ENCODE assay signal across 4 cellular contexts in the genomic region with DNA sequence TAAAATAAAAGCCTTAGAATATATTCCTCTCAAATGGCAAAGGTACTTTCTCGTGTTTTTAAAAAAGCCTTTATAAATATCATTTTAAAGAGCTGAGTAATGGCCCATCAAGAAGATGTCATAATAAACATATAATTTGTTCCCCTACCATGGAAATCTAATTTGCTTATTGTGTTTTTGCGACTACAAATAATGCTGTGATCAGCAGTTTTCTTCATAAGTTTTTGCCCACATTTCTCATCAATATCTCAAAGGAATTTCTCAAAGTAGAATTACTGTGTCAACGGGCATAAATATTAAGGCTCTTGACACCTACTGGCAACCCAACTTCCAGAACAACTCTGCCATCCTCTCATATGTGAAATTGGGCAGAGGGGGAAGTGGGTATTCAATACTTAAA.
TF ChIP-seq lines count a peak whose summit lies in the region.

No MANE protein-coding gene starts in this region.

TF ChIP-seq in A549, 52 proteins besides CTCF, POLR2A, EP300 and RAD21:
- TF ChIP-seq HOXB5 (CRISPR knock-in tag; IDR thresholded peaks at IDR 0.05) (no peak), MAFK (IDR thresholded peaks at IDR 0.05; ENCODE audit: partially characterized antibody) (peak; percentile 99)

TF ChIP-seq in IMR-90, 13 proteins besides CTCF, POLR2A, EP300 and RAD21:
- TF ChIP-seq MAFK (IDR thresholded peaks at IDR 0.05; ENCODE audit: low read depth, low read length) (peak; percentile 99), NFE2L2 (IDR thresholded peaks at IDR 0.05; ENCODE audit: low read depth, low read length) (no peak)

TF ChIP-seq in H1, 55 proteins besides CTCF, POLR2A, EP300 and RAD21:
- peak; percentile 83 for TF ChIP-seq MAFK (IDR thresholded peaks at IDR 0.05; ENCODE audit: low read depth, low read length)
- TF ChIP-seq, protein P1, sequence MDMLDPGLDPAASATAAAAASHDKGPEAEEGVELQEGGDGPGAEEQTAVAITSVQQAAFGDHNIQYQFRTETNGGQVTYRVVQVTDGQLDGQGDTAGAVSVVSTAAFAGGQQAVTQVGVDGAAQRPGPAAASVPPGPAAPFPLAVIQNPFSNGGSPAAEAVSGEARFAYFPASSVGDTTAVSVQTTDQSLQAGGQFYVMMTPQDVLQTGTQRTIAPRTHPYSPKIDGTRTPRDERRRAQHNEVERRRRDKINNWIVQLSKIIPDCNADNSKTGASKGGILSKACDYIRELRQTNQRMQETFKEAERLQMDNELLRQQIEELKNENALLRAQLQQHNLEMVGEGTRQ (IDR thresholded peaks at IDR 0.05; ENCODE audit: low read length), result no peak

TF ChIP-seq in HEK293T, 16 proteins besides CTCF, POLR2A, EP300 and RAD21:
- TF ChIP-seq, protein P2, sequence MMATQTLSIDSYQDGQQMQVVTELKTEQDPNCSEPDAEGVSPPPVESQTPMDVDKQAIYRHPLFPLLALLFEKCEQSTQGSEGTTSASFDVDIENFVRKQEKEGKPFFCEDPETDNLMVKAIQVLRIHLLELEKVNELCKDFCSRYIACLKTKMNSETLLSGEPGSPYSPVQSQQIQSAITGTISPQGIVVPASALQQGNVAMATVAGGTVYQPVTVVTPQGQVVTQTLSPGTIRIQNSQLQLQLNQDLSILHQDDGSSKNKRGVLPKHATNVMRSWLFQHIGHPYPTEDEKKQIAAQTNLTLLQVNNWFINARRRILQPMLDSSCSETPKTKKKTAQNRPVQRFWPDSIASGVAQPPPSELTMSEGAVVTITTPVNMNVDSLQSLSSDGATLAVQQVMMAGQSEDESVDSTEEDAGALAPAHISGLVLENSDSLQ (IDR thresholded peaks at IDR 0.05), result no peak
- no peak for TF ChIP-seq SUZ12 (IDR thresholded peaks at IDR 0.05)
- TF ChIP-seq FOXM1 (IDR thresholded peaks at IDR 0.05; ENCODE audit: borderline replicate concordance), result no peak
- TF ChIP-seq BHLHE40 (IDR thresholded peaks at IDR 0.05; ENCODE audit: borderline replicate concordance), result no peak
- TF ChIP-seq ZNF384 (IDR thresholded peaks at IDR 0.05), result no peak
- TF ChIP-seq CTBP1 (IDR thresholded peaks at IDR 0.05; ENCODE audit: borderline replicate concordance), result no peak
- no peak for TF ChIP-seq HDGF (IDR thresholded peaks at IDR 0.05; ENCODE audit: borderline replicate concordance)
- TF ChIP-seq ELF4 (IDR thresholded peaks at IDR 0.05), result no peak
- no peak for TF ChIP-seq LEF1 (IDR thresholded peaks at IDR 0.05; ENCODE audit: borderline replicate concordance)
- TF ChIP-seq SP1 (IDR thresholded peaks at IDR 0.05), result no peak
- no peak for TF ChIP-seq NFRKB (IDR thresholded peaks at IDR 0.05)
- no peak for TF ChIP-seq FOXK2 (IDR thresholded peaks at IDR 0.05)
- TF ChIP-seq L3MBTL2 (conservative IDR thresholded peaks at IDR 0.05), result no peak
- no peak for TF ChIP-seq TARDBP (IDR thresholded peaks at IDR 0.05)
